11 cellular contexts compared by ENCODE assay signal in genomic region chr12:57832966-57833365, GRCh38. TPM values are rescaled to one million over a fixed set of nuclear protein-coding genes. Genes with fewer than 3 reads are reported as not detected.
DNase-seq lines count a peak whose midpoint lies in the region; ATAC-seq, FAIRE-seq and TF ChIP-seq lines count a peak whose summit lies in the region.
"Had no signal": no experiment of that assay in that cellular context is flagged by ENCODE, and none has a peak within 500 bp of the region (broad histone marks: within the 10 kb centered on the region; RNA-seq: fewer than 3 reads in every experiment).

No MANE protein-coding gene starts in this region.

- H3K36me3 ChIP-seq in thyroid gland (peaks cover 13 to 14% of the 10 kb centered on the region in 2 donors), pancreas (peaks cover 0 to 10% (median 5%) of the 10 kb centered on the region in 3 donors), right lobe of liver (peaks cover 0 to 15% (median 9%) of the 10 kb centered on the region in 4 donors)

- no peak for DNase-seq in activated CD4-positive, alpha-beta T cell treated with anti-CD3 and anti-CD28 coated beads, Interleukin-2, amount 10 ng/mL, durations not matched to agents 7 days and 5 days
- no peak for DNase-seq in activated CD4-positive, alpha-beta T cell treated with anti-CD3 and anti-CD28 coated beads for 4 hours
- DNase-seq in memory B cell (ENCODE audit: low spot score in 2 of 2) (no peak), thyroid gland (peak; percentile 59 to 61), NCI-H446 treated with DMSO at 0.1 percent for 48 hours (lab: John Stamatoyannopoulos, UW) (no peak), pancreas (no peak), right lobe of liver (no peak)
- DNase-seq: activated CD8-positive, alpha-beta memory T cell treated with anti-CD3 and anti-CD28 coated beads for 24 hours; GOT3 had no signal

- ATAC-seq in memory B cell (ENCODE audit: low read depth) (no peak), pancreas (no peak), right lobe of liver (no peak)

- POLR2A ChIA-PET in activated CD4-positive, alpha-beta T cell treated with anti-CD3 and anti-CD28 coated beads, Interleukin-2, amount 10 ng/mL, durations not matched to agents 7 days and 5 days (lab: Charles Lee) = no interaction called here

- H3K27me3 ChIP-seq in thyroid gland = no peaks in the 10 kb centered on the region
- no peaks in the 10 kb centered on the region for H3K27me3 ChIP-seq in pancreas
- H3K27me3 ChIP-seq in right lobe of liver = no peaks in the 10 kb centered on the region

- peaks cover 12% of the 10 kb centered on the region for H3K36me3 Mint-ChIP-seq in activated CD4-positive, alpha-beta T cell treated with anti-CD3 and anti-CD28 coated beads, Interleukin-2, amount 10 ng/mL, durations not matched to agents 7 days and 5 days (ENCODE audit: low read depth)
- no peaks in the 10 kb centered on the region for H3K36me3 Mint-ChIP-seq in activated naive CD8-positive, alpha-beta T cell
- H3K36me3 Mint-ChIP-seq in memory B cell = peaks cover 5% of the 10 kb centered on the region

- TF ChIP-seq CTCF in thyroid gland (IDR thresholded peaks at IDR 0.05) (no peak), pancreas (IDR thresholded peaks at IDR 0.05) (no peak), right lobe of liver (IDR thresholded peaks at IDR 0.05) (no peak)

- no peaks in the 10 kb centered on the region for H3K9me3 Mint-ChIP-seq in activated CD4-positive, alpha-beta T cell treated with anti-CD3 and anti-CD28 coated beads, Interleukin-2, amount 10 ng/mL, durations not matched to agents 7 days and 5 days
- H3K9me3 Mint-ChIP-seq in activated naive CD8-positive, alpha-beta T cell (ENCODE audit: low read depth) = no peaks in the 10 kb centered on the region
- H3K9me3 Mint-ChIP-seq in memory B cell = no peaks in the 10 kb centered on the region

- no peak for TF ChIP-seq POLR2A in thyroid gland (IDR thresholded peaks at IDR 0.05)
- no peak for TF ChIP-seq POLR2A in right lobe of liver (IDR thresholded peaks at IDR 0.05)

- H3K27ac Mint-ChIP-seq in activated CD4-positive, alpha-beta T cell treated with anti-CD3 and anti-CD28 coated beads, Interleukin-2, amount 10 ng/mL, durations not matched to agents 7 days and 5 days = peak overlapping the region; percentile 60
- peak overlapping the region; percentile 92 for H3K27ac Mint-ChIP-seq in activated naive CD8-positive, alpha-beta T cell
- peak overlapping the region; percentile 95 for H3K27ac Mint-ChIP-seq in memory B cell

- FAIRE-seq in pancreas (lab: Jason Lieb, UNC) = no peak
- FAIRE-seq: A549 had no signal

- H3K4me3 ChIP-seq in thyroid gland (replicated peaks in 1 of 3) (no peak overlapping the region), pancreas (no peak overlapping the region), right lobe of liver (no peak overlapping the region)
- H3K4me3 ChIP-seq: A549 had no signal

- no peaks in the 10 kb centered on the region for H3K27me3 Mint-ChIP-seq in activated CD4-positive, alpha-beta T cell treated with anti-CD3 and anti-CD28 coated beads, Interleukin-2, amount 10 ng/mL, durations not matched to agents 7 days and 5 days
- no peaks in the 10 kb centered on the region for H3K27me3 Mint-ChIP-seq in activated naive CD8-positive, alpha-beta T cell
- H3K27me3 Mint-ChIP-seq in memory B cell = no peaks in the 10 kb centered on the region

- WGBS in thyroid gland, 2 donors = 7 to 21% methylated on average over 10 of the region's 10 CpGs
- 56 to 59% methylated on average over 10 of the region's 10 CpGs for WGBS in pancreas, 2 donors
- 30% methylated on average over 3 of the region's 10 CpGs for WGBS in right lobe of liver (ENCODE audit: insufficient coverage, low coverage, low lambda C conversion rate, missing lambda C conversion rate)

- intact Hi-C loops in thyroid gland (cut with DNase I) (no loop called here), pancreas (cut with DNase I) (loop anchor here in 2 of 3 donors (5.0 kb wide), 1 partner anchor 74 kb away; no protein-coding TSS in a partner anchor), right lobe of liver (cut with DNase I) (loop anchor here (5.0 kb wide), 2 partner anchors 69 to 74 kb away; no protein-coding TSS in a partner anchor)

- H3K4me1 ChIP-seq in thyroid gland (peaks cover 67 to 92% of the 10 kb centered on the region in 2 donors), pancreas (peaks cover 61 to 73% (median 66%) of the 10 kb centered on the region in 3 donors), right lobe of liver (peaks cover 0 to 68% (median 28%) of the 10 kb centered on the region in 4 donors)

- CTCF ChIA-PET in activated CD4-positive, alpha-beta T cell treated with anti-CD3 and anti-CD28 coated beads, Interleukin-2, amount 10 ng/mL, durations not matched to agents 7 days and 5 days (lab: Charles Lee) = interaction anchor here (0.6 to 2.8 kb wide), 9 partner anchors 9 to 846 kb away, joined by 3 to 8 read pairs (median 4); partner anchors contain the start of gene CTDSP2

- H3K9me3 ChIP-seq in thyroid gland (no peaks in the 10 kb centered on the region), pancreas (no peaks in the 10 kb centered on the region), right lobe of liver (no peaks in the 10 kb centered on the region)
- H3K9me3 ChIP-seq: A549 had no signal

- H3K4me1 Mint-ChIP-seq in activated CD4-positive, alpha-beta T cell treated with anti-CD3 and anti-CD28 coated beads, Interleukin-2, amount 10 ng/mL, durations not matched to agents 7 days and 5 days = peaks cover 68% of the 10 kb centered on the region
- peaks cover 80% of the 10 kb centered on the region for H3K4me1 Mint-ChIP-seq in activated naive CD8-positive, alpha-beta T cell (ENCODE audit: low read depth)
- peaks cover 44% of the 10 kb centered on the region for H3K4me1 Mint-ChIP-seq in memory B cell

- H3K4me3 Mint-ChIP-seq in activated CD4-positive, alpha-beta T cell treated with anti-CD3 and anti-CD28 coated beads, Interleukin-2, amount 10 ng/mL, durations not matched to agents 7 days and 5 days = no peak overlapping the region
- H3K4me3 Mint-ChIP-seq in activated naive CD8-positive, alpha-beta T cell = peak overlapping the region; percentile 2
- no peak overlapping the region for H3K4me3 Mint-ChIP-seq in memory B cell

- H3K27ac ChIP-seq in thyroid gland (peak overlapping the region in 2 of 3 donors; percentile 43), pancreas (peak overlapping the region in 1 of 4 donors; percentile 37), right lobe of liver (no peak overlapping the region)
- H3K27ac ChIP-seq: A549 had no signal

RNA-seq across cellular contexts. Expression of gene CTDSP2, which starts 13.6 kb away (rescaled TPM):
- 100 to 1,000 TPM; 144 to 156 TPM for total RNA-seq in activated CD4-positive, alpha-beta T cell treated with anti-CD3 and anti-CD28 coated beads, Interleukin-2, amount 10 ng/mL, durations not matched to agents 7 days and 5 days
- total RNA-seq in thyroid gland (100 to 1,000 TPM in 3 of 4 donors, 10 to 100 TPM in 1; 91.5 to 190 (median 138) TPM), pancreas (100 to 1,000 TPM in 2 of 6 donors, 10 to 100 TPM in 4; 88.8 to 165 (median 94.5) TPM), right lobe of liver (10 to 100 TPM; 39.3 to 84.2 (median 64.7) TPM)
- 10 to 100 TPM; 38.7 to 48.6 TPM for polyA plus RNA-seq in pancreas

RNA-seq across cellular contexts. Expression of gene AVIL, which starts 14.4 kb away (rescaled TPM):
- total RNA-seq in activated CD4-positive, alpha-beta T cell treated with anti-CD3 and anti-CD28 coated beads, Interleukin-2, amount 10 ng/mL, durations not matched to agents 7 days and 5 days = 1 to 10 TPM; 3.5 to 3.6 TPM
- total RNA-seq in thyroid gland = 10 to 100 TPM in 1 of 4 donors, 1 to 10 TPM in 3; 5.1 to 15.7 (median 7.8) TPM
- 10 to 100 TPM in 1 of 6 donors, 1 to 10 TPM in 5; 1.6 to 11.7 (median 3.7) TPM for total RNA-seq in pancreas
- 10 to 100 TPM; 11.7 to 15.9 TPM for polyA plus RNA-seq in pancreas
- 1 to 10 TPM; 1.5 to 6.3 (median 5.0) TPM for total RNA-seq in right lobe of liver

RNA-seq across cellular contexts. Expression of gene TSFM, which starts 50.4 kb away (rescaled TPM):
- 10 to 100 TPM; 23.6 to 29.7 TPM for total RNA-seq in activated CD4-positive, alpha-beta T cell treated with anti-CD3 and anti-CD28 coated beads, Interleukin-2, amount 10 ng/mL, durations not matched to agents 7 days and 5 days
- total RNA-seq in thyroid gland (10 to 100 TPM; 19.4 to 32.0 (median 25.5) TPM), pancreas (10 to 100 TPM in 4 of 6 donors, 1 to 10 TPM in 2; 7.2 to 14.2 (median 12.1) TPM), right lobe of liver (10 to 100 TPM; 25.6 to 40.2 (median 30.9) TPM)
- polyA plus RNA-seq in pancreas = 10 to 100 TPM; 13.2 to 16.7 TPM

Comparison
In these comparisons a context has a peak if more than half of its experiments do, and no peak if none do; other contexts are left out.
1. DNase-seq: peak in thyroid gland (2 of 2); none in activated CD4-positive, alpha-beta T cell treated with anti-CD3 and anti-CD28 coated beads, Interleukin-2, amount 10 ng/mL, durations not matched to agents 7 days and 5 days (single experiment), activated CD4-positive, alpha-beta T cell treated with anti-CD3 and anti-CD28 coated beads for 4 hours (0 of 2), memory B cell (0 of 2), NCI-H446 treated with DMSO at 0.1 percent for 48 hours (single experiment), pancreas (0 of 6) and right lobe of liver (0 of 3).
2. H3K27ac ChIP-seq: peak in thyroid gland (2 of 3); none in right lobe of liver (0 of 3).
3. Peak in every context shown above with its lines, with median percentiles within 50 percentile points of each other: H3K27ac Mint-ChIP-seq.